In genomic region chr5:80082731-80083114, GRCh38 we compare ENCODE assay signal across 8 cellular contexts.
DNase-seq lines count a peak whose midpoint lies in the region; ATAC-seq and TF ChIP-seq lines count a peak whose summit lies in the region.

No MANE protein-coding gene starts in this region.

- H3K4me3 ChIP-seq in GM06990 (replicated peaks; ENCODE audit: low read depth, low read length) = peak overlapping the region; percentile 49

- DNase-seq in GM06990 (ENCODE audit: extremely low read depth, insufficient read length) (peak; percentile 54), NCI-H146 (lab: John Stamatoyannopoulos, UW) (peak; percentile 82), UCSD-AML1 (lab: John Stamatoyannopoulos, UW; ENCODE audit: unreplicated experiment) (peak; percentile 61), cerebellar cortex (ENCODE audit: low spot score) (peak; percentile 39), left kidney (ENCODE audit: low read depth, low spot score) (peak; percentile 88), SIG-M5 (lab: John Stamatoyannopoulos, UW) (no peak)
- peak; percentile 22 to 77 for DNase-seq in stimulated activated CD4-positive, alpha-beta T cell treated with anti-CD3 and anti-CD28 coated beads, Interleukin-2, amount 100 ng/mL, for 24 hours

- no peaks in the 10 kb centered on the region for H3K36me3 ChIP-seq in GM06990 (ENCODE audit: control insufficient read depth, insufficient read depth, low read length)

- peak; percentile 99 for TF ChIP-seq CTCF in GM06990 (IDR thresholded peaks at IDR 0.05; ENCODE audit: insufficient read depth, low read length, poor library complexity, severe bottlenecking)

- ATAC-seq in HG02938 (IDR thresholded peaks at IDR 0.05; ENCODE audit: unreplicated experiment) = no peak

- H3K27me3 ChIP-seq in GM06990 (replicated peaks; ENCODE audit: control insufficient read depth, insufficient read depth, low read length) = no peaks in the 10 kb centered on the region
